In genomic region chr18:46222093-46222492, GRCh38 we compare ENCODE assay signal across 24 cellular contexts.
A peak's percentile ranks its signal among the peaks of the same experiment; 100 is the strongest.
DNase-seq lines count a peak whose midpoint lies in the region; ATAC-seq and TF ChIP-seq lines count a peak whose summit lies in the region.
"Had no signal": no experiment of that assay in that cellular context is flagged by ENCODE, and none has a peak within 500 bp of the region (broad histone marks: within the 10 kb centered on the region; RNA-seq: fewer than 3 reads in every experiment).

No MANE protein-coding gene starts in this region.

- ATAC-seq in activated naive CD8-positive, alpha-beta T cell treated with anti-CD3 and anti-CD28 coated beads, Interleukin-2, amount 50 U/mL, for 24 hours: no peak
- ATAC-seq: activated CD8-positive, alpha-beta memory T cell treated with anti-CD3 and anti-CD28 coated beads, Interleukin-2, amount 10 ng/mL, durations not matched to agents 7 days and 5 days; gastroesophageal sphincter had no signal

- H3K27ac Mint-ChIP-seq in activated T-cell treated with anti-CD3 and anti-CD28 coated beads, Interleukin-2, amount 50 U/mL, for 24 hours: peak overlapping the region; percentile 83
- H3K27ac Mint-ChIP-seq in activated naive CD8-positive, alpha-beta T cell treated with anti-CD3 and anti-CD28 coated beads, Interleukin-2, amount 50 U/mL, for 24 hours: peak overlapping the region; percentile 80
- H3K27ac Mint-ChIP-seq: activated CD8-positive, alpha-beta memory T cell treated with anti-CD3 and anti-CD28 coated beads, Interleukin-2, amount 10 ng/mL, durations not matched to agents 7 days and 5 days; T-helper 1 cell treated with Interleukin-12 subunit alpha and Interleukin-12 subunit beta and Interleukin-4 antibody, amounts not matched to agents 30 μg/mL and 1 μg/mL, for 36 hours had no signal

- no peak for TF ChIP-seq POLR2A in spleen (IDR thresholded peaks at IDR 0.05)

- H3K27me3 Mint-ChIP-seq in activated T-cell treated with anti-CD3 and anti-CD28 coated beads, Interleukin-2, amount 50 U/mL, for 24 hours: no peaks in the 10 kb centered on the region
- H3K27me3 Mint-ChIP-seq in activated naive CD8-positive, alpha-beta T cell treated with anti-CD3 and anti-CD28 coated beads, Interleukin-2, amount 50 U/mL, for 24 hours: no peaks in the 10 kb centered on the region
- H3K27me3 Mint-ChIP-seq: activated CD8-positive, alpha-beta memory T cell treated with anti-CD3 and anti-CD28 coated beads, Interleukin-2, amount 10 ng/mL, durations not matched to agents 7 days and 5 days had no signal

- 79 to 89% (median 86%) methylated on average over 3 of the region's 3 CpGs for WGBS in spleen, 5 donors

- H3K9me3 Mint-ChIP-seq in activated T-cell treated with anti-CD3 and anti-CD28 coated beads, Interleukin-2, amount 50 U/mL, for 24 hours: no peaks in the 10 kb centered on the region
- H3K9me3 Mint-ChIP-seq in activated naive CD8-positive, alpha-beta T cell treated with anti-CD3 and anti-CD28 coated beads, Interleukin-2, amount 50 U/mL, for 24 hours: no peaks in the 10 kb centered on the region
- H3K9me3 Mint-ChIP-seq: T-helper 1 cell treated with Interleukin-12 subunit alpha and Interleukin-12 subunit beta and Interleukin-4 antibody, amounts not matched to agents 30 μg/mL and 1 μg/mL, for 36 hours had no signal

- peak overlapping the region in 6 of 8 donors; percentile 11 to 75 (median 62) for H3K27ac ChIP-seq in spleen
- H3K27ac ChIP-seq: gastroesophageal sphincter, KMS-11, left ventricle myocardium inferior, SJSA1 had no signal

- H3K4me1 Mint-ChIP-seq in activated T-cell treated with anti-CD3 and anti-CD28 coated beads, Interleukin-2, amount 50 U/mL, for 24 hours (ENCODE audit: low read depth): peaks cover 74% of the 10 kb centered on the region
- peaks cover 87% of the 10 kb centered on the region for H3K4me1 Mint-ChIP-seq in activated naive CD8-positive, alpha-beta T cell treated with anti-CD3 and anti-CD28 coated beads, Interleukin-2, amount 50 U/mL, for 24 hours

- H3K9me3 ChIP-seq in spleen: no peaks in the 10 kb centered on the region
- H3K9me3 ChIP-seq: gastroesophageal sphincter, left ventricle myocardium inferior, SJSA1 had no signal

- H3K36me3 Mint-ChIP-seq in activated T-cell treated with anti-CD3 and anti-CD28 coated beads, Interleukin-2, amount 50 U/mL, for 24 hours (ENCODE audit: low read depth): peaks cover 61% of the 10 kb centered on the region
- peaks cover 43% of the 10 kb centered on the region for H3K36me3 Mint-ChIP-seq in activated naive CD8-positive, alpha-beta T cell treated with anti-CD3 and anti-CD28 coated beads, Interleukin-2, amount 50 U/mL, for 24 hours (ENCODE audit: low read depth)

- intact Hi-C loops in spleen (cut with DNase I; ENCODE audit: low total_unique reads): no loop called here

- no peaks in the 10 kb centered on the region for H3K27me3 ChIP-seq in spleen (replicated peaks in 1 of 7)
- H3K27me3 ChIP-seq: gastroesophageal sphincter, SJSA1 had no signal

- no peak for TF ChIP-seq CTCF in spleen (IDR thresholded peaks at IDR 0.05 in 8 of 11, conservative IDR thresholded peaks at IDR 0.05 in 3 of 11)

- DNase-seq in activated T-cell treated with anti-CD3 and anti-CD28 coated beads, Interleukin-2, amount 50 U/mL, for 24 hours: no peak
- no peak for DNase-seq in activated T-cell treated with anti-CD3 and anti-CD28 coated beads, Interleukin-2, amount 50 U/mL, for 48 hours
- DNase-seq in SK-N-DZ (ENCODE audit: low spot score) (peak; percentile 2), spleen (no peak), iPS-NIHi11 (ENCODE audit: low spot score) (no peak), NOMO-1 treated with dmso at 0.1 percent for 144 hours (lab: John Stamatoyannopoulos, UW; ENCODE audit: unreplicated experiment) (no peak), ureter (ENCODE audit: low spot score) (no peak)
- no peak for DNase-seq in activated naive CD8-positive, alpha-beta T cell treated with anti-CD3 and anti-CD28 coated beads, Interleukin-2, amount 50 U/mL, for 24 hours
- DNase-seq: activated CD4-positive, alpha-beta T cell treated with anti-CD3 and anti-CD28 coated beads for 1 hour; activated CD8-positive, alpha-beta memory T cell treated with anti-CD3 and anti-CD28 coated beads, Interleukin-2, amount 10 ng/mL, durations not matched to agents 7 days and 5 days; cerebellar nuclear complex; COR-L47; DMS79 treated with DMSO at 0.1 percent for 48 hours; left ventricle myocardium inferior; NCI-H1417; NCI-H2081; NCI-H226; NCI-H82; stimulated activated CD8-positive, alpha-beta memory T cell treated with anti-CD3 and anti-CD28 coated beads, Interleukin-4, amount 100 ng/mL, for 48 hours; trophoblast cell had no signal

- H3K4me3 ChIP-seq in spleen: peak overlapping the region in 1 of 8 donors; percentile 24
- H3K4me3 ChIP-seq: gastroesophageal sphincter, left ventricle myocardium inferior, SJSA1 had no signal

- peak overlapping the region; percentile 42 for H3K4me3 Mint-ChIP-seq in activated T-cell treated with anti-CD3 and anti-CD28 coated beads, Interleukin-2, amount 50 U/mL, for 24 hours
- peak overlapping the region; percentile 46 for H3K4me3 Mint-ChIP-seq in activated naive CD8-positive, alpha-beta T cell treated with anti-CD3 and anti-CD28 coated beads, Interleukin-2, amount 50 U/mL, for 24 hours
- H3K4me3 Mint-ChIP-seq: activated CD8-positive, alpha-beta memory T cell treated with anti-CD3 and anti-CD28 coated beads, Interleukin-2, amount 10 ng/mL, durations not matched to agents 7 days and 5 days; T-helper 1 cell treated with Interleukin-12 subunit alpha and Interleukin-12 subunit beta and Interleukin-4 antibody, amounts not matched to agents 30 μg/mL and 1 μg/mL, for 36 hours had no signal

- peaks cover 0 to 33% (median 6%) of the 10 kb centered on the region in 6 donors for H3K36me3 ChIP-seq in spleen

- H3K4me1 ChIP-seq in spleen: peaks cover 0 to 69% (median 27%) of the 10 kb centered on the region in 6 donors
- H3K4me1 ChIP-seq: SJSA1 had no signal
